In the genomic region with DNA sequence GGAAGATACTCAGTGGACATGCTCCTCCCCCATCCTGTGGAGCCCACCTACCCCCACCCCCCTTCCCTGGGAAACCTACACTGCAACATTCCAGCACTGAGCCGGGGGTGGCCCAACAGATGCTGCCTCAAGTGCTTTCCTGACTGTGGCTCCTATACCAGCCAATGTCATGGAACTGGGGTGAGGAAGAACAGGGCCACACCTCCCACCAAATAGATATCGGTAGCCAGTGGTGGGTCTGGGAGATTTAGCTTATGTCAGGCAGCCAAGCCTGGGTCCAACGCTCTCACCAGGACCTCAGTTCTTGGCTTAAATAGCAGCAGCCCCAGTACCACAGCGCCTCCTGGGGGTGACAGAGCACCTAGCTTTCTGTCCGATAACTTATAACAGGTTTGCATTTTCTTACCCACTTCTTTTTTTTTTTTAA, we compare ENCODE assay signal across 8 cellular contexts. TPM values are rescaled to one million over a fixed set of nuclear protein-coding genes. Genes with fewer than 3 reads are reported as not detected.
A peak's percentile ranks its signal among the peaks of the same experiment; 100 is the strongest.
DNase-seq lines count a peak whose midpoint lies in the region; ATAC-seq and TF ChIP-seq lines count a peak whose summit lies in the region.

No MANE protein-coding gene starts in this region.

- no peak overlapping the region for H3K4me2 ChIP-seq in neural progenitor cell

- no peaks in the 10 kb centered on the region for H3K9me3 Mint-ChIP-seq in neural progenitor cell

- no peaks in the 10 kb centered on the region for H3K4me1 ChIP-seq in neural progenitor cell
- H3K4me1 ChIP-seq in transverse colon = no peaks in the 10 kb centered on the region

- peaks cover 31% of the 10 kb centered on the region for H3F3A ChIP-seq in neural progenitor cell (ENCODE audit: low read depth)

- no peak for ATAC-seq in GM19455 (IDR thresholded peaks at IDR 0.05; ENCODE audit: unreplicated experiment)

- WGBS in transverse colon (ENCODE audit: low coverage in 1 of 2), 2 donors = 64 to 75% methylated on average over 2 to 5 of the region's 5 CpGs

- H2AFZ ChIP-seq in neural progenitor cell (replicated peaks) = no peak overlapping the region

- peaks cover 3% of the 10 kb centered on the region for H3K27me3 Mint-ChIP-seq in neural progenitor cell (ENCODE audit: insufficient read depth, low read depth)

- H3K4me3 ChIP-seq in neural progenitor cell (no peak overlapping the region), transverse colon (no peak overlapping the region)

- no peak overlapping the region for H3K9ac ChIP-seq in neural progenitor cell

- H3K36me3 ChIP-seq in neural progenitor cell (no peaks in the 10 kb centered on the region), transverse colon (no peaks in the 10 kb centered on the region)

- no peaks in the 10 kb centered on the region for H3K9me3 ChIP-seq in neural progenitor cell (ENCODE audit: low read depth)
- H3K9me3 ChIP-seq in transverse colon = no peaks in the 10 kb centered on the region

- no peaks in the 10 kb centered on the region for H3K79me2 ChIP-seq in neural progenitor cell (ENCODE audit: low read depth)

- H4K20me1 ChIP-seq in neural progenitor cell (ENCODE audit: low read depth) = peaks cover 11% of the 10 kb centered on the region

- no peak overlapping the region for H3K4me3 Mint-ChIP-seq in neural progenitor cell

- DNase-seq in ELR (ENCODE audit: low read depth) = peak; percentile 66
- DNase-seq in NCI-H1048 (lab: John Stamatoyannopoulos, UW) = peak; percentile 11
- peak; percentile 39 for DNase-seq in activated CD8-positive, alpha-beta memory T cell treated with anti-CD3 and anti-CD28 coated beads, Interleukin-2, amount 50 U/mL, for 4 hours
- peak; percentile 80 for DNase-seq in fibroblast of peridontal ligament (ENCODE audit: extremely low read depth)
- peak; percentile 84 for DNase-seq in neural progenitor cell (ENCODE audit: low spot score)
- DNase-seq in transverse colon = peak; percentile 51
- no peak for DNase-seq in NCI-H2171 (lab: John Stamatoyannopoulos, UW)

- in situ Hi-C loops in transverse colon (cut with MboI; ENCODE audit: low pct_ligation_motif_present in 1 of 4, low pct_unique_long_range_greater_than_20kb in 1 of 4, low sequenced_read_pairs in 3 of 4) = loop anchor here in 3 of 4 donors (10.0 to 25.0 kb wide), 3 partner anchors 321 to 621 kb away; no protein-coding TSS in a partner anchor

- intact Hi-C loops in transverse colon (cut with DNase I; ENCODE audit: low total_unique reads) = loop anchor here (5.0 to 10.0 kb wide), 2 partner anchors 163 to 326 kb away; no protein-coding TSS in a partner anchor

- no peak overlapping the region for H3K27ac Mint-ChIP-seq in neural progenitor cell

- peak; percentile 90 for TF ChIP-seq CTCF in neural progenitor cell (IDR thresholded peaks at IDR 0.05)
- TF ChIP-seq CTCF in transverse colon (IDR thresholded peaks at IDR 0.05) = peak; percentile 35 to 66 (median 60)

- TF ChIP-seq POLR2A in transverse colon (IDR thresholded peaks at IDR 0.05) = no peak

- no peak overlapping the region for H3K27ac ChIP-seq in neural progenitor cell
- no peak overlapping the region for H3K27ac ChIP-seq in transverse colon

- peaks cover 25% of the 10 kb centered on the region for H3K36me3 Mint-ChIP-seq in neural progenitor cell

- TF ChIP-seq EP300 in transverse colon (IDR thresholded peaks at IDR 0.05; ENCODE audit: low read depth) = no peak

- peaks cover 3% of the 10 kb centered on the region for H3K4me1 Mint-ChIP-seq in neural progenitor cell

- no peaks in the 10 kb centered on the region for H3K27me3 ChIP-seq in neural progenitor cell
- no peaks in the 10 kb centered on the region for H3K27me3 ChIP-seq in transverse colon

RNA-seq across cellular contexts. Expression of gene CDC25A, which starts 30.3 kb away (rescaled TPM):
- 51.8 and 74.1 TPM in 2 replicates for total RNA-seq in neural progenitor cell (ENCODE audit: low replicate concordance)
- 1 to 10 TPM; 1.7 to 7.6 (median 4.8) TPM for total RNA-seq in transverse colon
